Comparison of ENCODE assay signal across 10 cellular contexts in the genomic region with DNA sequence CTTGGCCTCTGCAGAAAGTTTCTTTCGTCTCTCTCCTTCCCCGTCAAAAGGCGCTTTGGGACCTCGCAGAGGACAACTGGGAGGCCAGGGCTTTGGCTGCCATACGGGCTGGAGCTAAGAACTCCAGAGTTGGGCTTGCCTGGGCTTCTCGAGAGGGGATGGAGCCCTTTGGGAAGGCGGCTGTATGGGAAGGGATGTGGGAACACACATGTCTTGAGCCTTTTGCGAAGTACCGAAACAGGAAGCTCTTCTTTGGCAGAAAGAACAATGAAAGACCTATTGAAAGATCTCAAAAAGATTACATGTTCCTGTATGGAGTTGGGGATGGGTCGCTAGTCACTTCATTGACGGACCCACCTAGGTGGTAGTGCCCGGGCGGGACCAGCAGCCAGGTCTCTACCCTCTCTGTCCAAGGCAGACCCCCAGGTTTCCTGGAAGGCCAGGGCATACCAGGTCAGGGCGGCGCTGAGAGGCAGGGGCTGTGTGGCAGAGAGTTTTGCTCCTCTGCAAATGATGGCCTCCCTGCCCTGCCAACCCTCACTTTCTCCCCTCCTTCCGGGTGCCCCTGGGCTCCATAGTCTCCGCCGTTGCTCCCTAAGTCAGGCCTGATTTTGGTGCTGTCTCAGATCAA. TPM values are rescaled to one million over a fixed set of nuclear protein-coding genes. Genes with fewer than 3 reads are reported as not detected.
A peak's percentile ranks its signal among the peaks of the same experiment; 100 is the strongest.
DNase-seq lines count a peak whose midpoint lies in the region; ATAC-seq and TF ChIP-seq lines count a peak whose summit lies in the region.
"Had no signal": no experiment of that assay in that cellular context is flagged by ENCODE, and none has a peak within 500 bp of the region (broad histone marks: within the 10 kb centered on the region; RNA-seq: fewer than 3 reads in every experiment).

No MANE protein-coding gene starts in this region.

- TF ChIP-seq POLR2A in transverse colon (IDR thresholded peaks at IDR 0.05): no peak

- no peak for TF ChIP-seq EP300 in transverse colon (IDR thresholded peaks at IDR 0.05; ENCODE audit: low read depth)

- H3K4me1 Mint-ChIP-seq in activated naive CD4-positive, alpha-beta T cell treated with anti-CD3 and anti-CD28 coated beads, Interleukin-2, amount 50 U/mL, for 24 hours: peaks cover 23% of the 10 kb centered on the region
- H3K4me1 Mint-ChIP-seq in activated CD8-positive, alpha-beta T cell treated with anti-CD3 and anti-CD28 coated beads for 36 hours (ENCODE audit: low read depth): peaks cover 2% of the 10 kb centered on the region

- H3K4me1 ChIP-seq in left lung (peaks cover 19 to 68% of the 10 kb centered on the region in 2 donors), transverse colon (peaks cover 0 to 69% (median 54%) of the 10 kb centered on the region in 4 donors)

- in situ Hi-C loops in transverse colon (cut with MboI; ENCODE audit: low pct_ligation_motif_present in 1 of 4, low pct_unique_long_range_greater_than_20kb in 1 of 4, low sequenced_read_pairs in 3 of 4): no loop called here

- H3K36me3 ChIP-seq in left lung (no peaks in the 10 kb centered on the region), transverse colon (no peaks in the 10 kb centered on the region)

- H3K27me3 ChIP-seq in left lung: peaks cover 5 to 53% of the 10 kb centered on the region in 2 donors
- peaks cover 15% of the 10 kb centered on the region for H3K27me3 ChIP-seq in transverse colon

- H3K36me3 Mint-ChIP-seq in activated naive CD4-positive, alpha-beta T cell treated with anti-CD3 and anti-CD28 coated beads, Interleukin-2, amount 50 U/mL, for 24 hours: peaks cover 1% of the 10 kb centered on the region
- H3K36me3 Mint-ChIP-seq in activated CD8-positive, alpha-beta T cell treated with anti-CD3 and anti-CD28 coated beads for 36 hours (ENCODE audit: low read depth): no peaks in the 10 kb centered on the region

- H3K9me3 ChIP-seq in left lung (no peaks in the 10 kb centered on the region), transverse colon (no peaks in the 10 kb centered on the region)

- H3K4me3 Mint-ChIP-seq in activated naive CD4-positive, alpha-beta T cell treated with anti-CD3 and anti-CD28 coated beads, Interleukin-2, amount 50 U/mL, for 24 hours: peak overlapping the region; percentile 64
- H3K4me3 Mint-ChIP-seq in activated CD8-positive, alpha-beta T cell treated with anti-CD3 and anti-CD28 coated beads for 36 hours: peak overlapping the region; percentile 7

- no peak for ATAC-seq in activated CD8-positive, alpha-beta T cell treated with anti-CD3 and anti-CD28 coated beads for 36 hours
- peak; percentile 7 for ATAC-seq in left lung

- POLR2A ChIA-PET in activated CD8-positive, alpha-beta T cell treated with anti-CD3 and anti-CD28 coated beads for 36 hours (lab: Charles Lee): no interaction called here

- H3K4me3 ChIP-seq in left lung (peak overlapping the region; percentile 43 to 60), transverse colon (peak overlapping the region; percentile 42 to 88 (median 71))

- WGBS in transverse colon (ENCODE audit: low coverage in 1 of 2), 2 donors: 26 to 42% methylated on average over 10 to 18 of the region's 18 CpGs

- CTCF ChIA-PET in activated CD8-positive, alpha-beta T cell treated with anti-CD3 and anti-CD28 coated beads for 36 hours (lab: Charles Lee): no interaction called here

- intact Hi-C loops in activated CD8-positive, alpha-beta T cell treated with anti-CD3 and anti-CD28 coated beads for 36 hours (cut with micrococcal nuclease): no loop called here
- intact Hi-C loops in left lung (cut with DNase I) (no loop called here), transverse colon (cut with DNase I; ENCODE audit: low total_unique reads) (no loop called here)

- no peaks in the 10 kb centered on the region for H3K9me3 Mint-ChIP-seq in activated naive CD4-positive, alpha-beta T cell treated with anti-CD3 and anti-CD28 coated beads, Interleukin-2, amount 50 U/mL, for 24 hours
- H3K9me3 Mint-ChIP-seq in activated CD8-positive, alpha-beta T cell treated with anti-CD3 and anti-CD28 coated beads for 36 hours: no peaks in the 10 kb centered on the region

- DNase-seq in activated naive CD4-positive, alpha-beta T cell (lab: John Stamatoyannopoulos, UW): no peak
- DNase-seq in activated CD8-positive, alpha-beta T cell treated with anti-CD3 and anti-CD28 coated beads for 36 hours: no peak
- DNase-seq in left lung (no peak), transverse colon (no peak), NCI-H2171 (lab: John Stamatoyannopoulos, UW) (no peak), iPS-NIHi11 (ENCODE audit: low spot score) (no peak)
- DNase-seq in activated CD4-positive, alpha-beta T cell treated with anti-CD3 and anti-CD28 coated beads for 1 hour: no peak
- DNase-seq: NCI-H446 treated with DMSO at 0.1 percent for 48 hours had no signal

- no peak overlapping the region for H3K27ac Mint-ChIP-seq in activated naive CD4-positive, alpha-beta T cell treated with anti-CD3 and anti-CD28 coated beads, Interleukin-2, amount 50 U/mL, for 24 hours
- H3K27ac Mint-ChIP-seq in activated CD8-positive, alpha-beta T cell treated with anti-CD3 and anti-CD28 coated beads for 36 hours: no peak overlapping the region

- no peak for TF ChIP-seq CTCF in activated CD8-positive, alpha-beta T cell treated with anti-CD3 and anti-CD28 coated beads for 36 hours (IDR thresholded peaks at IDR 0.05)
- no peak for TF ChIP-seq CTCF in left lung (IDR thresholded peaks at IDR 0.05)
- TF ChIP-seq CTCF in transverse colon (IDR thresholded peaks at IDR 0.05): no peak

- H3K27me3 Mint-ChIP-seq in activated naive CD4-positive, alpha-beta T cell treated with anti-CD3 and anti-CD28 coated beads, Interleukin-2, amount 50 U/mL, for 24 hours: peaks cover 45% of the 10 kb centered on the region
- H3K27me3 Mint-ChIP-seq in activated CD8-positive, alpha-beta T cell treated with anti-CD3 and anti-CD28 coated beads for 36 hours: peaks cover 47% of the 10 kb centered on the region

- H3K27ac ChIP-seq in left lung: peak overlapping the region in 1 of 2 donors; percentile 75
- H3K27ac ChIP-seq in transverse colon: peak overlapping the region; percentile 84 to 96 (median 93)

RNA-seq across cellular contexts. Expression of a gene that starts 1.0 kb away (rescaled TPM):
- not detected for total RNA-seq in activated CD8-positive, alpha-beta T cell treated with anti-CD3 and anti-CD28 coated beads for 36 hours
- total RNA-seq in left lung (100 to 1,000 TPM in 1 of 2 donors, 10 to 100 TPM in 1; 80.6 to 107 TPM), transverse colon (100 to 1,000 TPM; 335 to 641 (median 446) TPM)
- total RNA-seq: Daoy had no signal

Comparison
In these comparisons a context has a peak if more than half of its experiments do, and no peak if none do; other contexts are left out.
1. RNA of a gene that starts 1.0 kb away (total RNA-seq): 335 to 641 TPM in transverse colon and 80.6 to 107 TPM in left lung; not detected in activated CD8-positive, alpha-beta T cell treated with anti-CD3 and anti-CD28 coated beads for 36 hours; every median in the first group is over 10 times any median in the second.